In genomic region chr17:65572581-65573282, GRCh38 we compare ENCODE assay signal across 1 cellular context.
TF ChIP-seq lines count a peak whose summit lies in the region.

No MANE protein-coding gene starts in this region.

TF ChIP-seq in WTC11, 78 proteins besides CTCF, POLR2A, EP300 and RAD21 (continued from another document):
- TF ChIP-seq, protein P1, sequence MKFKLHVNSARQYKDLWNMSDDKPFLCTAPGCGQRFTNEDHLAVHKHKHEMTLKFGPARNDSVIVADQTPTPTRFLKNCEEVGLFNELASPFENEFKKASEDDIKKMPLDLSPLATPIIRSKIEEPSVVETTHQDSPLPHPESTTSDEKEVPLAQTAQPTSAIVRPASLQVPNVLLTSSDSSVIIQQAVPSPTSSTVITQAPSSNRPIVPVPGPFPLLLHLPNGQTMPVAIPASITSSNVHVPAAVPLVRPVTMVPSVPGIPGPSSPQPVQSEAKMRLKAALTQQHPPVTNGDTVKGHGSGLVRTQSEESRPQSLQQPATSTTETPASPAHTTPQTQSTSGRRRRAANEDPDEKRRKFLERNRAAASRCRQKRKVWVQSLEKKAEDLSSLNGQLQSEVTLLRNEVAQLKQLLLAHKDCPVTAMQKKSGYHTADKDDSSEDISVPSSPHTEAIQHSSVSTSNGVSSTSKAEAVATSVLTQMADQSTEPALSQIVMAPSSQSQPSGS (CRISPR knock-in tag; IDR thresholded peaks at IDR 0.05; ENCODE audit: borderline replicate concordance, low read depth): 0 out of 2 replicates have a peak, but pooled peaks have one; percentile 12
- TF ChIP-seq STAT6 (CRISPR knock-in tag; conservative IDR thresholded peaks at IDR 0.05; ENCODE audit: low read depth) (0 out of 2 replicates have a peak, but pooled peaks have one; percentile 31), SP1 (CRISPR knock-in tag; conservative IDR thresholded peaks at IDR 0.05) (peak; percentile 80), TEAD4 (CRISPR knock-in tag; IDR thresholded peaks at IDR 0.05) (peak; percentile 59), AFF4 (CRISPR knock-in tag; IDR thresholded peaks at IDR 0.05; ENCODE audit: borderline replicate concordance) (peak; percentile 40; the same call in 1 of the 2 replicates), PRRX2 (CRISPR knock-in tag; IDR thresholded peaks at IDR 0.05) (0 out of 2 replicates have a peak, but pooled peaks have one; percentile 31), GTF2I (CRISPR knock-in tag; conservative IDR thresholded peaks at IDR 0.05) (no peak), SMAD4 (CRISPR knock-in tag; IDR thresholded peaks at IDR 0.05) (0 out of 2 replicates have a peak, but pooled peaks have one; percentile 58), TP53 (CRISPR knock-in tag; IDR thresholded peaks at IDR 0.05) (0 out of 2 replicates have a peak, but pooled peaks have one; percentile 41), HMGA2 (CRISPR knock-in tag; IDR thresholded peaks at IDR 0.05) (no peak), GRHL2 (CRISPR knock-in tag; IDR thresholded peaks at IDR 0.05; ENCODE audit: insufficient replicate concordance, severe bottlenecking) (no peak), ZNF425 (CRISPR knock-in tag; conservative IDR thresholded peaks at IDR 0.05) (no peak), NFATC4 (CRISPR knock-in tag; IDR thresholded peaks at IDR 0.05) (no peak), JAZF1 (CRISPR knock-in tag; IDR thresholded peaks at IDR 0.05) (no peak), FOXK1 (CRISPR knock-in tag; IDR thresholded peaks at IDR 0.05) (peak; percentile 91), ATF1 (CRISPR knock-in tag; IDR thresholded peaks at IDR 0.05) (no peak), ESRRA (CRISPR knock-in tag; IDR thresholded peaks at IDR 0.05; ENCODE audit: borderline replicate concordance) (no peak), NFE2L1 (CRISPR knock-in tag; IDR thresholded peaks at IDR 0.05) (peak; percentile 86), E2F4 (CRISPR knock-in tag; IDR thresholded peaks at IDR 0.05; ENCODE audit: borderline replicate concordance, low read depth) (no peak), NR2C2 (CRISPR knock-in tag; IDR thresholded peaks at IDR 0.05) (peak; percentile 91), SMAD3 (CRISPR knock-in tag; IDR thresholded peaks at IDR 0.05; ENCODE audit: borderline replicate concordance) (0 out of 2 replicates have a peak, but pooled peaks have one; percentile 27), JUN (CRISPR knock-in tag; IDR thresholded peaks at IDR 0.05) (no peak; the same call in 1 of the 2 replicates), PRDM15 (CRISPR knock-in tag; IDR thresholded peaks at IDR 0.05) (no peak)
- TF ChIP-seq, protein P2, sequence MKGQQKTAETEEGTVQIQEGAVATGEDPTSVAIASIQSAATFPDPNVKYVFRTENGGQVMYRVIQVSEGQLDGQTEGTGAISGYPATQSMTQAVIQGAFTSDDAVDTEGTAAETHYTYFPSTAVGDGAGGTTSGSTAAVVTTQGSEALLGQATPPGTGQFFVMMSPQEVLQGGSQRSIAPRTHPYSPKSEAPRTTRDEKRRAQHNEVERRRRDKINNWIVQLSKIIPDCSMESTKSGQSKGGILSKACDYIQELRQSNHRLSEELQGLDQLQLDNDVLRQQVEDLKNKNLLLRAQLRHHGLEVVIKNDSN (CRISPR knock-in tag; IDR thresholded peaks at IDR 0.05): no peak; the same call in 1 of the 2 replicates
- TF ChIP-seq, protein P3, sequence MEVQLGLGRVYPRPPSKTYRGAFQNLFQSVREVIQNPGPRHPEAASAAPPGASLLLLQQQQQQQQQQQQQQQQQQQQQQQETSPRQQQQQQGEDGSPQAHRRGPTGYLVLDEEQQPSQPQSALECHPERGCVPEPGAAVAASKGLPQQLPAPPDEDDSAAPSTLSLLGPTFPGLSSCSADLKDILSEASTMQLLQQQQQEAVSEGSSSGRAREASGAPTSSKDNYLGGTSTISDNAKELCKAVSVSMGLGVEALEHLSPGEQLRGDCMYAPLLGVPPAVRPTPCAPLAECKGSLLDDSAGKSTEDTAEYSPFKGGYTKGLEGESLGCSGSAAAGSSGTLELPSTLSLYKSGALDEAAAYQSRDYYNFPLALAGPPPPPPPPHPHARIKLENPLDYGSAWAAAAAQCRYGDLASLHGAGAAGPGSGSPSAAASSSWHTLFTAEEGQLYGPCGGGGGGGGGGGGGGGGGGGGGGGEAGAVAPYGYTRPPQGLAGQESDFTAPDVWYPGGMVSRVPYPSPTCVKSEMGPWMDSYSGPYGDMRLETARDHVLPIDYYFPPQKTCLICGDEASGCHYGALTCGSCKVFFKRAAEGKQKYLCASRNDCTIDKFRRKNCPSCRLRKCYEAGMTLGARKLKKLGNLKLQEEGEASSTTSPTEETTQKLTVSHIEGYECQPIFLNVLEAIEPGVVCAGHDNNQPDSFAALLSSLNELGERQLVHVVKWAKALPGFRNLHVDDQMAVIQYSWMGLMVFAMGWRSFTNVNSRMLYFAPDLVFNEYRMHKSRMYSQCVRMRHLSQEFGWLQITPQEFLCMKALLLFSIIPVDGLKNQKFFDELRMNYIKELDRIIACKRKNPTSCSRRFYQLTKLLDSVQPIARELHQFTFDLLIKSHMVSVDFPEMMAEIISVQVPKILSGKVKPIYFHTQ (CRISPR knock-in tag; IDR thresholded peaks at IDR 0.05): no peak
- TF ChIP-seq, protein P4, sequence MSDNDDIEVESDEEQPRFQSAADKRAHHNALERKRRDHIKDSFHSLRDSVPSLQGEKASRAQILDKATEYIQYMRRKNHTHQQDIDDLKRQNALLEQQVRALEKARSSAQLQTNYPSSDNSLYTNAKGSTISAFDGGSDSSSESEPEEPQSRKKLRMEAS (CRISPR knock-in tag; IDR thresholded peaks at IDR 0.05): peak; percentile 89
- TF ChIP-seq, protein P5, sequence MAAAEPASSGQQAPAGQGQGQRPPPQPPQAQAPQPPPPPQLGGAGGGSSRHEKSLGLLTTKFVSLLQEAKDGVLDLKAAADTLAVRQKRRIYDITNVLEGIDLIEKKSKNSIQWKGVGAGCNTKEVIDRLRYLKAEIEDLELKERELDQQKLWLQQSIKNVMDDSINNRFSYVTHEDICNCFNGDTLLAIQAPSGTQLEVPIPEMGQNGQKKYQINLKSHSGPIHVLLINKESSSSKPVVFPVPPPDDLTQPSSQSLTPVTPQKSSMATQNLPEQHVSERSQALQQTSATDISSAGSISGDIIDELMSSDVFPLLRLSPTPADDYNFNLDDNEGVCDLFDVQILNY (CRISPR knock-in tag; IDR thresholded peaks at IDR 0.05): no peak
TF ChIP-seq in WTC11: peak in this region for 31.
